9 cellular contexts compared by ENCODE assay signal in genomic region chr13:99380921-99381645, GRCh38.
DNase-seq lines count a peak whose midpoint lies in the region; ATAC-seq and TF ChIP-seq lines count a peak whose summit lies in the region.
"Had no signal": no experiment of that assay in that cellular context is flagged by ENCODE, and none has a peak within 500 bp of the region (broad histone marks: within the 10 kb centered on the region; RNA-seq: fewer than 3 reads in every experiment).

No MANE protein-coding gene starts in this region.

- 75 to 90% (median 84%) methylated on average over 15 of the region's 15 CpGs for WGBS in psoas muscle, 3 donors

- peaks cover 0 to 62% of the 10 kb centered on the region in 2 donors for H3K36me3 ChIP-seq in psoas muscle (ENCODE audit: insufficient read depth in 1 of 2, low read depth in 1 of 2)

- H3K4me1 Mint-ChIP-seq in chondrocyte (ENCODE audit: low read depth): peaks cover 15% of the 10 kb centered on the region

- H3K4me3 Mint-ChIP-seq in chondrocyte (ENCODE audit: unreplicated experiment): no peak overlapping the region

- intact Hi-C loops in psoas muscle (cut with DNase I): no loop called here

- ATAC-seq in GM19023 (IDR thresholded peaks at IDR 0.05; ENCODE audit: unreplicated experiment) (peak; percentile 77), HG03139 (IDR thresholded peaks at IDR 0.05; ENCODE audit: unreplicated experiment) (peak; percentile 50), psoas muscle (no peak), GM19328 (IDR thresholded peaks at IDR 0.05; ENCODE audit: unreplicated experiment) (no peak)

- H3K27me3 Mint-ChIP-seq in chondrocyte (ENCODE audit: low read depth): no peaks in the 10 kb centered on the region

- H3K4me1 ChIP-seq in psoas muscle: no peaks in the 10 kb centered on the region

- no peaks in the 10 kb centered on the region for H3K9me3 Mint-ChIP-seq in chondrocyte (ENCODE audit: low read depth)

- DNase-seq in activated gamma-delta T cell treated with Interleukin-2 at 50 U/mL for 16 hours (peak; percentile 56), psoas muscle (no peak), chondrocyte (ENCODE audit: low spot score) (no peak), SKM-1 (lab: John Stamatoyannopoulos, UW; ENCODE audit: unreplicated experiment) (no peak)
- peak; percentile 51 to 53 for DNase-seq in stimulated activated CD4-positive, alpha-beta T cell treated with anti-CD3 and anti-CD28 coated beads, Interleukin-2, amount 100 ng/mL, for 48 hours
- DNase-seq: foreskin melanocyte had no signal

- H3K27me3 ChIP-seq in psoas muscle (ENCODE audit: insufficient read depth in 3 of 3, low read length in 2 of 3): no peaks in the 10 kb centered on the region

- TF ChIP-seq CTCF in psoas muscle (IDR thresholded peaks at IDR 0.05) (no peak), chondrocyte (IDR thresholded peaks at IDR 0.05) (no peak)

- no peak overlapping the region for H3K27ac Mint-ChIP-seq in chondrocyte (ENCODE audit: unreplicated experiment)

- no peak overlapping the region for H3K4me3 ChIP-seq in psoas muscle

- peaks cover 18% of the 10 kb centered on the region for H3K36me3 Mint-ChIP-seq in chondrocyte (ENCODE audit: low read depth)

- no peaks in the 10 kb centered on the region for H3K9me3 ChIP-seq in psoas muscle

- H3K27ac ChIP-seq in psoas muscle: no peak overlapping the region

Comparison
In these comparisons a context has a peak if more than half of its experiments do, and no peak if none do; other contexts are left out.
1. ATAC-seq: peak in GM19023 (single experiment) and HG03139 (single experiment); none in psoas muscle (0 of 4) and GM19328 (single experiment).
2. DNase-seq: peak in activated gamma-delta T cell treated with Interleukin-2 at 50 U/mL for 16 hours (single experiment) and stimulated activated CD4-positive, alpha-beta T cell treated with anti-CD3 and anti-CD28 coated beads, Interleukin-2, amount 100 ng/mL, for 48 hours (2 of 2); none in psoas muscle (0 of 2), chondrocyte (single experiment) and SKM-1 (single experiment).